ENCODE assay signal across 1 cellular context in the genomic region with DNA sequence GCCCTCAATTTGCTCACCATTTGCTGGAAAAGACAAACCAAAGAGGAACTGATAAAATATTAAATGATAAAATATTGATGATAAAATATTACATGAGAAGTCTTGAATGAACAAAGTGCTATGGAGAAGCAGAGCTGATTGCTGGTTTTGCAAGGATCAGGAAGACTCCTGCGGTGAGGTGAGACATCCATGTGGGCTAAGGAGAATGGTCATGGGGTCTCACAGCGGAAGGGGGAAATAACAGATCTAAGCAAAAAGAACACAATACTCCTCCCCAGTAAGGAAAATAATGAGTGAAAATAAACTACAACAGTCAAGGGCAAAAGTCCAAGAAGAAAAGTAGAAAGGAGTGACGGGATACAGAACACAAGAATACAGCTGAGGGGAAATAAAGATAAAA.
TF ChIP-seq lines count a peak whose summit lies in the region.

No MANE protein-coding gene starts in this region.

TF ChIP-seq in GM23338, 12 proteins besides CTCF, POLR2A, EP300 and RAD21 (continued from another document):
- TF ChIP-seq, protein P1, sequence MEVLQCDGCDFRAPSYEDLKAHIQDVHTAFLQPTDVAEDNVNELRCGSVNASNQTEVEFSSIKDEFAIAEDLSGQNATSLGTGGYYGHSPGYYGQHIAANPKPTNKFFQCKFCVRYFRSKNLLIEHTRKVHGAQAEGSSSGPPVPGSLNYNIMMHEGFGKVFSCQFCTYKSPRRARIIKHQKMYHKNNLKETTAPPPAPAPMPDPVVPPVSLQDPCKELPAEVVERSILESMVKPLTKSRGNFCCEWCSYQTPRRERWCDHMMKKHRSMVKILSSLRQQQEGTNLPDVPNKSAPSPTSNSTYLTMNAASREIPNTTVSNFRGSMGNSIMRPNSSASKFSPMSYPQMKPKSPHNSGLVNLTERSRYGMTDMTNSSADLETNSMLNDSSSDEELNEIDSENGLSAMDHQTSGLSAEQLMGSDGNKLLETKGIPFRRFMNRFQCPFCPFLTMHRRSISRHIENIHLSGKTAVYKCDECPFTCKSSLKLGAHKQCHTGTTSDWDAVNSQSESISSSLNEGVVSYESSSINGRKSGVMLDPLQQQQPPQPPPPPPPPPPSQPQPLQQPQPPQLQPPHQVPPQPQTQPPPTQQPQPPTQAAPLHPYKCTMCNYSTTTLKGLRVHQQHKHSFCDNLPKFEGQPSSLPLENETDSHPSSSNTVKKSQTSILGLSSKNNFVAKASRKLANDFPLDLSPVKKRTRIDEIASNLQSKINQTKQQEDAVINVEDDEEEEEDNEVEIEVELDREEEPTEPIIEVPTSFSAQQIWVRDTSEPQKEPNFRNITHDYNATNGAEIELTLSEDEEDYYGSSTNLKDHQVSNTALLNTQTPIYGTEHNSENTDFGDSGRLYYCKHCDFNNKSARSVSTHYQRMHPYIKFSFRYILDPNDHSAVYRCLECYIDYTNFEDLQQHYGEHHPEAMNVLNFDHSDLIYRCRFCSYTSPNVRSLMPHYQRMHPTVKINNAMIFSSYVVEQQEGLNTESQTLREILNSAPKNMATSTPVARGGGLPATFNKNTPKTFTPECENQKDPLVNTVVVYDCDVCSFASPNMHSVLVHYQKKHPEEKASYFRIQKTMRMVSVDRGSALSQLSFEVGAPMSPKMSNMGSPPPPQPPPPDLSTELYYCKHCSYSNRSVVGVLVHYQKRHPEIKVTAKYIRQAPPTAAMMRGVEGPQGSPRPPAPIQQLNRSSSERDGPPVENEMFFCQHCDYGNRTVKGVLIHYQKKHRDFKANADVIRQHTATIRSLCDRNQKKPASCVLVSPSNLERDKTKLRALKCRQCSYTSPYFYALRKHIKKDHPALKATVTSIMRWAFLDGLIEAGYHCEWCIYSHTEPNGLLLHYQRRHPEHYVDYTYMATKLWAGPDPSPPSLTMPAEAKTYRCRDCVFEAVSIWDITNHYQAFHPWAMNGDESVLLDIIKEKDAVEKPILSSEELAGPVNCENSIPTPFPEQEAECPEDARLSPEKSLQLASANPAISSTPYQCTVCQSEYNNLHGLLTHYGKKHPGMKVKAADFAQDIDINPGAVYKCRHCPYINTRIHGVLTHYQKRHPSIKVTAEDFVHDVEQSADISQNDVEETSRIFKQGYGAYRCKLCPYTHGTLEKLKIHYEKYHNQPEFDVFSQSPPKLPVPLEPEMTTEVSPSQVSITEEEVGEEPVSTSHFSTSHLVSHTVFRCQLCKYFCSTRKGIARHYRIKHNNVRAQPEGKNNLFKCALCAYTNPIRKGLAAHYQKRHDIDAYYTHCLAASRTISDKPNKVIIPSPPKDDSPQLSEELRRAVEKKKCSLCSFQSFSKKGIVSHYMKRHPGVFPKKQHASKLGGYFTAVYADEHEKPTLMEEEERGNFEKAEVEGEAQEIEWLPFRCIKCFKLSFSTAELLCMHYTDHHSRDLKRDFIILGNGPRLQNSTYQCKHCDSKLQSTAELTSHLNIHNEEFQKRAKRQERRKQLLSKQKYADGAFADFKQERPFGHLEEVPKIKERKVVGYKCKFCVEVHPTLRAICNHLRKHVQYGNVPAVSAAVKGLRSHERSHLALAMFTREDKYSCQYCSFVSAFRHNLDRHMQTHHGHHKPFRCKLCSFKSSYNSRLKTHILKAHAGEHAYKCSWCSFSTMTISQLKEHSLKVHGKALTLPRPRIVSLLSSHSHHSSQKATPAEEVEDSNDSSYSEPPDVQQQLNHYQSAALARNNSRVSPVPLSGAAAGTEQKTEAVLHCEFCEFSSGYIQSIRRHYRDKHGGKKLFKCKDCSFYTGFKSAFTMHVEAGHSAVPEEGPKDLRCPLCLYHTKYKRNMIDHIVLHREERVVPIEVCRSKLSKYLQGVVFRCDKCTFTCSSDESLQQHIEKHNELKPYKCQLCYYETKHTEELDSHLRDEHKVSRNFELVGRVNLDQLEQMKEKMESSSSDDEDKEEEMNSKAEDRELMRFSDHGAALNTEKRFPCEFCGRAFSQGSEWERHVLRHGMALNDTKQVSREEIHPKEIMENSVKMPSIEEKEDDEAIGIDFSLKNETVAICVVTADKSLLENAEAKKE (CRISPR knock-in tag; IDR thresholded peaks at IDR 0.05) = no peak
- TF ChIP-seq CREB1 (CRISPR knock-in tag; IDR thresholded peaks at IDR 0.05; ENCODE audit: low read depth) (no peak), STAT1 (IDR thresholded peaks at IDR 0.05; ENCODE audit: unreplicated experiment) (no peak), ZNF114 (CRISPR knock-in tag; IDR thresholded peaks at IDR 0.05) (no peak), POLR2AphosphoS5 (IDR thresholded peaks at IDR 0.05; ENCODE audit: low read depth) (no peak), NANOG (IDR thresholded peaks at IDR 0.05; ENCODE audit: borderline replicate concordance) (no peak)
